In genomic region chr19:14318873-14319272, GRCh38 we compare ENCODE assay signal across 13 cellular contexts.
DNase-seq lines count a peak whose midpoint lies in the region; ATAC-seq and TF ChIP-seq lines count a peak whose summit lies in the region.
"Had no signal": no experiment of that assay in that cellular context is flagged by ENCODE, and none has a peak within 500 bp of the region (broad histone marks: within the 10 kb centered on the region; RNA-seq: fewer than 3 reads in every experiment).

No MANE protein-coding gene starts in this region.

- peak; percentile 34 for DNase-seq in activated CD4-positive, alpha-beta T cell treated with anti-CD3 and anti-CD28 coated beads for 36 hours
- no peak for DNase-seq in activated CD4-positive, alpha-beta T cell treated with anti-CD3 and anti-CD28 coated beads for 4 hours
- peak; percentile 64 for DNase-seq in SK-N-SH
- peak in 22 of 42 donors; percentile 4 to 49 (median 17) for DNase-seq in head of caudate nucleus
- DNase-seq in posterior vena cava (ENCODE audit: low spot score) = peak; percentile 83
- DNase-seq in tibial artery = no peak
- DNase-seq in NOMO-1 treated with DMSO at 0.1 percent for 48 hours (lab: John Stamatoyannopoulos, UW; ENCODE audit: unreplicated experiment) = no peak
- no peak for DNase-seq in NCI-H187 treated with DMSO at 0.1 percent for 48 hours (lab: John Stamatoyannopoulos, UW)
- DNase-seq: 8988T; activated CD8-positive, alpha-beta memory T cell treated with anti-CD3 and anti-CD28 coated beads, Interleukin-2, amount 50 U/mL, for 48 hours; T-cell had no signal

- H3K27me3 Mint-ChIP-seq in activated CD4-positive, alpha-beta T cell treated with anti-CD3 and anti-CD28 coated beads for 36 hours = no peaks in the 10 kb centered on the region
- H3K27me3 Mint-ChIP-seq: IgD-negative memory B cell, T-cell had no signal

- no peaks in the 10 kb centered on the region for H3K27me3 ChIP-seq in SK-N-SH (ENCODE audit: insufficient read depth)
- H3K27me3 ChIP-seq in tibial artery = peaks cover 0 to 8% of the 10 kb centered on the region in 2 donors

- H3K4me3 ChIP-seq in SK-N-SH (ENCODE audit: low read depth in 2 of 2, low read length in 1 of 2) (no peak overlapping the region), tibial artery (no peak overlapping the region)
- H3K4me3 ChIP-seq: body of pancreas had no signal

- no peak overlapping the region for H3K27ac Mint-ChIP-seq in activated CD4-positive, alpha-beta T cell treated with anti-CD3 and anti-CD28 coated beads for 36 hours
- H3K27ac Mint-ChIP-seq: IgD-negative memory B cell, T-cell had no signal

- no peaks in the 10 kb centered on the region for H3K36me3 Mint-ChIP-seq in activated CD4-positive, alpha-beta T cell treated with anti-CD3 and anti-CD28 coated beads for 36 hours (ENCODE audit: low read depth)
- H3K36me3 Mint-ChIP-seq: T-cell had no signal

- H3K9ac ChIP-seq in SK-N-SH = no peak overlapping the region

- no peaks in the 10 kb centered on the region for H3F3A ChIP-seq in SK-N-SH (replicated peaks; ENCODE audit: insufficient read depth)

- no peak for ATAC-seq in activated CD4-positive, alpha-beta T cell treated with anti-CD3 and anti-CD28 coated beads for 36 hours
- ATAC-seq: body of pancreas, T-cell had no signal

- H3K36me3 ChIP-seq in SK-N-SH (replicated peaks in 1 of 2; ENCODE audit: control insufficient read depth in 1 of 2, insufficient read depth in 2 of 2, low read length in 1 of 2) (no peaks in the 10 kb centered on the region), tibial artery (no peaks in the 10 kb centered on the region)

- intact Hi-C loops in activated CD4-positive, alpha-beta T cell treated with anti-CD3 and anti-CD28 coated beads for 36 hours (cut with DNase I, micrococcal nuclease) = no loop called here
- intact Hi-C loops in head of caudate nucleus (cut with DNase I) (no loop called here), posterior vena cava (cut with DNase I) (no loop called here), tibial artery (cut with DNase I; ENCODE audit: low total_unique reads) (no loop called here)

- no peak overlapping the region for H3K27ac ChIP-seq in SK-N-SH (ENCODE audit: low read depth in 2 of 2, low read length in 1 of 2)
- no peak overlapping the region for H3K27ac ChIP-seq in tibial artery
- H3K27ac ChIP-seq: body of pancreas had no signal

- peak; percentile 23; the same call in 1 of the 2 replicates for TF ChIP-seq RAD21 in SK-N-SH (IDR thresholded peaks at IDR 0.05; ENCODE audit: low read length)

- H3K4me1 ChIP-seq in SK-N-SH (ENCODE audit: control insufficient read depth in 1 of 2, insufficient read depth in 2 of 2, low read depth in 1 of 2, low read length in 1 of 2) (no peaks in the 10 kb centered on the region), tibial artery (no peaks in the 10 kb centered on the region)
- H3K4me1 ChIP-seq: body of pancreas had no signal

- no peaks in the 10 kb centered on the region for H4K20me1 ChIP-seq in SK-N-SH (ENCODE audit: insufficient read depth)

- 38% methylated on average over 12 of the region's 12 CpGs for WGBS in SK-N-SH (ENCODE audit: low lambda C conversion rate)

- no peaks in the 10 kb centered on the region for H3K4me1 Mint-ChIP-seq in activated CD4-positive, alpha-beta T cell treated with anti-CD3 and anti-CD28 coated beads for 36 hours
- H3K4me1 Mint-ChIP-seq: IgD-negative memory B cell, T-cell had no signal

- H3K79me2 ChIP-seq in SK-N-SH (ENCODE audit: insufficient read depth) = no peaks in the 10 kb centered on the region

- no peaks in the 10 kb centered on the region for H3K9me2 ChIP-seq in SK-N-SH

- H3K9me3 ChIP-seq in SK-N-SH (no peaks in the 10 kb centered on the region), tibial artery (peaks cover 0 to 6% (median 0%) of the 10 kb centered on the region in 3 donors)

- H3K4me2 ChIP-seq in SK-N-SH = no peak overlapping the region

- no peak for TF ChIP-seq EP300 in SK-N-SH (IDR thresholded peaks at IDR 0.05; ENCODE audit: borderline replicate concordance in 1 of 2, low read depth in 1 of 2, low read length in 1 of 2)

- no peak overlapping the region for H2AFZ ChIP-seq in SK-N-SH (ENCODE audit: low read depth)

- no peak overlapping the region for H3K4me3 Mint-ChIP-seq in activated CD4-positive, alpha-beta T cell treated with anti-CD3 and anti-CD28 coated beads for 36 hours
- H3K4me3 Mint-ChIP-seq: IgD-negative memory B cell, T-cell had no signal

- POLR2A ChIA-PET in activated CD4-positive, alpha-beta T cell treated with anti-CD3 and anti-CD28 coated beads for 36 hours (lab: Charles Lee) = no interaction called here
- POLR2A ChIA-PET in SK-N-SH (lab: Yijun Ruan, JAX) = no interaction called here

- no peaks in the 10 kb centered on the region for H3K9me3 Mint-ChIP-seq in activated CD4-positive, alpha-beta T cell treated with anti-CD3 and anti-CD28 coated beads for 36 hours (ENCODE audit: low read depth)
- H3K9me3 Mint-ChIP-seq: IgD-negative memory B cell, T-cell had no signal

- CTCF ChIA-PET in activated CD4-positive, alpha-beta T cell treated with anti-CD3 and anti-CD28 coated beads for 36 hours (lab: Charles Lee) = no interaction called here
- CTCF ChIA-PET in SK-N-SH (lab: Yijun Ruan, JAX) = interaction anchor here (0.6 to 3.8 kb wide), 2 partner anchors 29 to 637 kb away, joined by 3 to 21 read pairs; no protein-coding TSS in a partner anchor

- TF ChIP-seq CTCF in SK-N-SH (IDR thresholded peaks at IDR 0.05) (peak; percentile 37), tibial artery (IDR thresholded peaks at IDR 0.05) (no peak)

TF ChIP-seq in SK-N-SH, 30 proteins besides CTCF, POLR2A, EP300 and RAD21:
- TF ChIP-seq FOSL2 (IDR thresholded peaks at IDR 0.05; ENCODE audit: borderline replicate concordance, low read depth) = no peak
- TF ChIP-seq SMC3 (IDR thresholded peaks at IDR 0.05; ENCODE audit: low read depth, low read length) = peak; percentile 16; the same call in 1 of the 2 replicates

Comparison
In these comparisons a context has a peak if more than half of its experiments do, and no peak if none do; other contexts are left out.
1. DNase-seq: peak in activated CD4-positive, alpha-beta T cell treated with anti-CD3 and anti-CD28 coated beads for 36 hours (single experiment), SK-N-SH (single experiment), head of caudate nucleus (22 of 42) and posterior vena cava (single experiment); none in activated CD4-positive, alpha-beta T cell treated with anti-CD3 and anti-CD28 coated beads for 4 hours (0 of 2), tibial artery (0 of 2), NOMO-1 treated with DMSO at 0.1 percent for 48 hours (single experiment) and NCI-H187 treated with DMSO at 0.1 percent for 48 hours (single experiment).